ENCODE assay signal across 30 cellular contexts in genomic region chr9:93712896-93713295, GRCh38.
"Had no signal": no experiment of that assay in that cellular context is flagged by ENCODE, and none has a peak within 500 bp of the region (broad histone marks: within the 10 kb centered on the region; RNA-seq: fewer than 3 reads in every experiment).

No MANE protein-coding gene starts in this region.

- H3K36me3 Mint-ChIP-seq: activated naive CD8-positive, alpha-beta T cell had no signal

- H3K27me3 ChIP-seq: brain microvascular endothelial cell, esophagus squamous epithelium had no signal

- H3K9me3 Mint-ChIP-seq: activated T-cell treated with anti-CD3 and anti-CD28 coated beads, Interleukin-2, amount 50 U/mL, for 4 hours; activated T-helper 17 cell treated with anti-CD3 and anti-CD28 coated beads, Interleukin-2, amount 50 U/mL, for 72 hours had no signal

- H3K4me1 Mint-ChIP-seq: activated T-helper 17 cell treated with anti-CD3 and anti-CD28 coated beads, Interleukin-2, amount 50 U/mL, for 72 hours; central memory CD8-positive, alpha-beta T cell; T-helper 17 cell had no signal

- H3K27ac ChIP-seq: brain microvascular endothelial cell, epithelial cell of prostate, esophagus squamous epithelium, WERI-Rb-1 had no signal

- ATAC-seq: activated CD8-positive, alpha-beta T cell treated with anti-CD3 and anti-CD28 coated beads for 36 hours; activated T-cell treated with anti-CD3 and anti-CD28 coated beads, Interleukin-2, amount 50 U/mL, for 4 hours; activated T-helper 17 cell treated with anti-CD3 and anti-CD28 coated beads, Interleukin-2, amount 50 U/mL, for 72 hours; effector memory CD8-positive, alpha-beta T cell; T-helper 17 cell had no signal

- H3K36me3 ChIP-seq: brain microvascular endothelial cell, esophagus squamous epithelium, WERI-Rb-1 had no signal

- H3K4me3 Mint-ChIP-seq: activated CD8-positive, alpha-beta T cell treated with anti-CD3 and anti-CD28 coated beads for 36 hours; activated naive CD8-positive, alpha-beta T cell; activated T-cell treated with anti-CD3 and anti-CD28 coated beads, Interleukin-2, amount 50 U/mL, for 4 hours; activated T-helper 17 cell treated with anti-CD3 and anti-CD28 coated beads, Interleukin-2, amount 50 U/mL, for 72 hours; central memory CD8-positive, alpha-beta T cell; effector memory CD8-positive, alpha-beta T cell; T-helper 17 cell; T-helper 2 cell treated with Interferon-gamma antibody and Interleukin-4, amounts not matched to agents 5 μg/mL and 100 μg/mL, for 36 hours had no signal

- H3K4me1 ChIP-seq: esophagus squamous epithelium had no signal

- DNase-seq: activated CD4-positive, alpha-beta T cell treated with anti-CD3 and anti-CD28 coated beads for 4 hours; activated CD4-positive, alpha-beta T cell treated with anti-CD3 and anti-CD28 coated beads, Interleukin-2, amount 50 U/mL, for 1 hour; activated CD4-positive, alpha-beta T cell treated with anti-CD3 and anti-CD28 coated beads, Interleukin-2, amount 50 U/mL, for 48 hours; activated CD4-positive, CD25-positive, alpha-beta regulatory T cell; activated CD4-positive, CD25-positive, alpha-beta regulatory T cell treated with anti-CD3 and anti-CD28 coated beads, Interleukin-2, amount 50 U/mL, for 72 hours; activated CD8-positive, alpha-beta memory T cell treated with anti-CD3 and anti-CD28 coated beads for 24 hours; activated CD8-positive, alpha-beta T cell treated with anti-CD3 and anti-CD28 coated beads for 36 hours; activated effector memory CD4-positive, alpha-beta T cell treated with Interleukin-2 at 50 U/mL for 16 hours; activated gamma-delta T cell treated with Interleukin-2 at 50 U/mL for 16 hours; activated naive CD4-positive, alpha-beta T cell treated with anti-CD3 and anti-CD28 coated beads, Interleukin-2, amount 50 U/mL, for 16 hours; activated naive CD4-positive, alpha-beta T cell treated with Interleukin-2 at 50 U/mL for 16 hours; activated T-cell treated with anti-CD3 and anti-CD28 coated beads, Interleukin-2, amount 50 U/mL, for 4 hours; amniotic stem cell; anterior cingulate cortex; brain microvascular endothelial cell; cortex of kidney; dermis blood vessel endothelial cell; effector CD4-positive, alpha-beta T cell; effector memory CD8-positive, alpha-beta T cell; esophagus squamous epithelium; head of caudate nucleus; T-helper 1 cell; T-helper 17 cell; T1000; WERI-Rb-1 had no signal

- H3K4me3 ChIP-seq: esophagus squamous epithelium had no signal

- H3K27ac Mint-ChIP-seq: activated CD8-positive, alpha-beta T cell treated with anti-CD3 and anti-CD28 coated beads for 36 hours; activated naive CD8-positive, alpha-beta T cell; activated T-helper 17 cell treated with anti-CD3 and anti-CD28 coated beads, Interleukin-2, amount 50 U/mL, for 72 hours; effector memory CD8-positive, alpha-beta T cell; T-helper 17 cell; T-helper 2 cell treated with Interferon-gamma antibody and Interleukin-4, amounts not matched to agents 5 μg/mL and 100 μg/mL, for 36 hours had no signal
